In the genomic region with DNA sequence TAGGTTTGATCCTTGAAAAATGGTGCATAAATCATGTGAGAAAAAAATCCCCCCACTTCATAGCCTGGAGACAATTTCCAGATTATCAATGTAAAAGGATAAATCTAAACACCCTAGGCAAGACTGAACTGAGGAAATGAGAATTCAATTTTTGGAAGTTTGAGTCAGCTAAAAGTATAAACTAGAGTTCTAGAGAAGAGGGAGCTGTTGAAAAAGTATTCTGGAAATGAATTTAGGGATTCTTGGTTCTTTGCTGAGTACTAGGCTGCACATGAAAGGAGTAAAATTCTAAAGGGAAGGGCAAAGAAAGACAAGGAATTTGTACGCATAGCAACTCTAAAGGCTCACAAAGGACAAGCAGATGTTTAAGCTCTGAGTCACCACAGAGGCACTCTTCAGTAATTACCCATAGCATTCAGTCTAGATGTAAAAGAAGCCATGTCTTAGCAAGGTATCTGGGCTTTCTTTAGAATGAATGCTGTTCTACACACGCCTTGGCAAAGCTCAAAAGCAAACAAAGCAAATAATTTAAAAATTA, we compare ENCODE assay signal across 13 cellular contexts.
DNase-seq lines count a peak whose midpoint lies in the region; ATAC-seq and TF ChIP-seq lines count a peak whose summit lies in the region.
"Had no signal": no experiment of that assay in that cellular context is flagged by ENCODE, and none has a peak within 500 bp of the region (broad histone marks: within the 10 kb centered on the region; RNA-seq: fewer than 3 reads in every experiment).

No MANE protein-coding gene starts in this region.

- no peaks in the 10 kb centered on the region for H3K27me3 Mint-ChIP-seq in Caco-2 (ENCODE audit: insufficient read depth, unreplicated experiment)
- H3K27me3 Mint-ChIP-seq: natural killer cell treated with Interleukin-12 subunit alpha and Interleukin-12 subunit beta and Interleukin-15 and Interleukin-18, amount 100 ng/mL, for 72 hours had no signal

- no peaks in the 10 kb centered on the region for H3K36me3 Mint-ChIP-seq in Caco-2 (ENCODE audit: insufficient read depth, unreplicated experiment)

- peaks cover 8% of the 10 kb centered on the region; the same call in 1 of the 2 replicates for H3K9me3 ChIP-seq in Caco-2

- CTCF ChIA-PET in Caco-2 (lab: Charles Lee), result no interaction called here

- no TSS peak for BruUV-seq in Caco-2 (replicated peaks; lab: Mats Ljungman, UMichigan)

- DNase-seq in Caco-2, result peak in 1 of 2 experiments; percentile 36
- peak; percentile 88 for DNase-seq in brain microvascular endothelial cell
- peak; percentile 88 for DNase-seq in iris pigment epithelial cell (ENCODE audit: low read depth)
- DNase-seq in T-helper 9 cell, result no peak
- DNase-seq in superior temporal gyrus (ENCODE audit: extremely low spot score), result no peak
- DNase-seq in GM03348 (ENCODE audit: low spot score), result no peak
- DNase-seq: activated CD4-positive, CD25-positive, alpha-beta regulatory T cell; activated effector memory CD4-positive, alpha-beta T cell treated with anti-CD3 and anti-CD28 coated beads, Interleukin-2, amount 50 U/mL, for 16 hours had no signal

- ATAC-seq in HG03039 (IDR thresholded peaks at IDR 0.05; ENCODE audit: unreplicated experiment), result no peak
- ATAC-seq: natural killer cell treated with Interleukin-12 subunit alpha and Interleukin-12 subunit beta and Interleukin-15 and Interleukin-18, amount 100 ng/mL, for 72 hours had no signal

- no peak overlapping the region for H3K4me3 Mint-ChIP-seq in Caco-2 (ENCODE audit: unreplicated experiment)
- H3K4me3 Mint-ChIP-seq: natural killer cell treated with Interleukin-12 subunit alpha and Interleukin-12 subunit beta and Interleukin-15 and Interleukin-18, amount 100 ng/mL, for 72 hours had no signal

- H3K4me1 ChIP-seq in Caco-2, result peaks cover 13% of the 10 kb centered on the region; the same call in 1 of the 2 replicates
- H3K4me1 ChIP-seq: BLaER1 had no signal

- H3K27me3 ChIP-seq in Caco-2 (replicated peaks; ENCODE audit: control insufficient read depth, insufficient read depth, low read length) (no peaks in the 10 kb centered on the region), brain microvascular endothelial cell (replicated peaks) (no peaks in the 10 kb centered on the region)
- H3K27me3 ChIP-seq: BLaER1 had no signal

- no peak for TF ChIP-seq RAD21 in Ishikawa (IDR thresholded peaks at IDR 0.05; ENCODE audit: low read depth)

- in situ Hi-C loops in brain microvascular endothelial cell (cut with HindIII; ENCODE audit: low pct_ligation_motif_present, low sequenced_read_pairs), result no loop called here

- no peak; the same call in 1 of the 2 replicates for TF ChIP-seq EP300 in Ishikawa (IDR thresholded peaks at IDR 0.05; ENCODE audit: borderline replicate concordance)

- H3K9me3 Mint-ChIP-seq in Caco-2 (ENCODE audit: unreplicated experiment), result peaks cover 32% of the 10 kb centered on the region

- POLR2A ChIA-PET in Caco-2 (lab: Charles Lee), result no interaction called here

- TF ChIP-seq CTCF in Caco-2 (IDR thresholded peaks at IDR 0.05; ENCODE audit: insufficient read depth in 1 of 2, low read depth in 1 of 2, low read length in 1 of 2, severe bottlenecking in 1 of 2, unreplicated experiment in 1 of 2) (no peak), brain microvascular endothelial cell (IDR thresholded peaks at IDR 0.05; ENCODE audit: low read depth, low read length, missing control alignments) (no peak)

- H3K27ac Mint-ChIP-seq in Caco-2 (ENCODE audit: unreplicated experiment), result peak overlapping the region; percentile 51
- H3K27ac Mint-ChIP-seq: natural killer cell treated with Interleukin-12 subunit alpha and Interleukin-12 subunit beta and Interleukin-15 and Interleukin-18, amount 100 ng/mL, for 72 hours had no signal

- intact Hi-C loops in Caco-2 (cut with micrococcal nuclease; ENCODE audit: unreplicated experiment), result no loop called here

- H3K4me3 ChIP-seq in Caco-2 (ENCODE audit: low read depth, low read length) (no peak overlapping the region), brain microvascular endothelial cell (ENCODE audit: low read depth, low read length) (no peak overlapping the region)
- H3K4me3 ChIP-seq: BLaER1 had no signal

- no peak overlapping the region for H3K27ac ChIP-seq in brain microvascular endothelial cell
- H3K27ac ChIP-seq: BLaER1, HL-60 had no signal

- H3K4me1 Mint-ChIP-seq in Caco-2 (ENCODE audit: low read depth, unreplicated experiment), result peaks cover 6% of the 10 kb centered on the region

- H3K36me3 ChIP-seq in Caco-2 (ENCODE audit: control insufficient read depth, insufficient read depth, low read length), result no peaks in the 10 kb centered on the region
- H3K36me3 ChIP-seq in brain microvascular endothelial cell (replicated peaks), result no peaks in the 10 kb centered on the region
- H3K36me3 ChIP-seq: BLaER1 had no signal

TF ChIP-seq in Ishikawa, 13 proteins besides CTCF, POLR2A, EP300 and RAD21:
- TF ChIP-seq YY1 (IDR thresholded peaks at IDR 0.05; ENCODE audit: low read depth) (peak; percentile 31; the same call in 1 of the 2 replicates), FOXM1 (IDR thresholded peaks at IDR 0.05; ENCODE audit: borderline replicate concordance, low read depth) (no peak), EGR1 (IDR thresholded peaks at IDR 0.05) (no peak), TEAD4 (IDR thresholded peaks at IDR 0.05) (peak; percentile 85)

Comparison
In these comparisons a context has a peak if more than half of its experiments do, and no peak if none do; other contexts are left out.
1. DNase-seq: peak in brain microvascular endothelial cell (single experiment) and iris pigment epithelial cell (single experiment); none in T-helper 9 cell (single experiment), superior temporal gyrus (single experiment) and GM03348 (single experiment).